Comparison of ENCODE assay signal across 14 cellular contexts in genomic region chr17:71163121-71163812, GRCh38.
A peak's percentile ranks its signal among the peaks of the same experiment; 100 is the strongest.
DNase-seq lines count a peak whose midpoint lies in the region; ATAC-seq, FAIRE-seq and TF ChIP-seq lines count a peak whose summit lies in the region.
"Had no signal": no experiment of that assay in that cellular context is flagged by ENCODE, and none has a peak within 500 bp of the region (broad histone marks: within the 10 kb centered on the region; RNA-seq: fewer than 3 reads in every experiment).

No MANE protein-coding gene starts in this region.

- H3K4me1 Mint-ChIP-seq in neural progenitor cell: peaks cover 5% of the 10 kb centered on the region

- no peaks in the 10 kb centered on the region for H4K20me1 ChIP-seq in neural progenitor cell (ENCODE audit: low read depth)

- H2AFZ ChIP-seq in neural progenitor cell (replicated peaks): no peak overlapping the region

- H3K79me2 ChIP-seq in neural progenitor cell (ENCODE audit: low read depth): no peaks in the 10 kb centered on the region

- no peaks in the 10 kb centered on the region for H3K9me3 ChIP-seq in right lobe of liver
- no peaks in the 10 kb centered on the region for H3K9me3 ChIP-seq in neural progenitor cell (ENCODE audit: low read depth)

- no peak overlapping the region for H3K27ac Mint-ChIP-seq in neural progenitor cell

- intact Hi-C loops in right lobe of liver (cut with DNase I): no loop called here

- H3K36me3 Mint-ChIP-seq in neural progenitor cell: no peaks in the 10 kb centered on the region

- no peaks in the 10 kb centered on the region for H3K27me3 ChIP-seq in right lobe of liver
- H3K27me3 ChIP-seq in neural progenitor cell: no peaks in the 10 kb centered on the region

- H3K36me3 ChIP-seq in right lobe of liver (no peaks in the 10 kb centered on the region), neural progenitor cell (no peaks in the 10 kb centered on the region)

- no peak overlapping the region for H3K9ac ChIP-seq in neural progenitor cell

- no peaks in the 10 kb centered on the region for H3F3A ChIP-seq in neural progenitor cell (ENCODE audit: low read depth)

- H3K4me3 ChIP-seq in right lobe of liver: peak overlapping the region in 2 of 3 donors; percentile 23 to 46
- H3K4me3 ChIP-seq in neural progenitor cell: no peak overlapping the region
- H3K4me3 ChIP-seq: K562 had no signal

- peaks cover 3% of the 10 kb centered on the region for H3K27me3 Mint-ChIP-seq in neural progenitor cell (ENCODE audit: insufficient read depth, low read depth)

- TF ChIP-seq CTCF in right lobe of liver (IDR thresholded peaks at IDR 0.05) (no peak), neural progenitor cell (IDR thresholded peaks at IDR 0.05) (no peak)

- TF ChIP-seq POLR2A in right lobe of liver (IDR thresholded peaks at IDR 0.05): no peak

- no peak for FAIRE-seq in frontal cortex (lab: Jason Lieb, UNC)
- FAIRE-seq: H1, K562 had no signal

- peak; percentile 79 to 96 (median 92) for ATAC-seq in right lobe of liver
- ATAC-seq: esophagus mucosa, K562 had no signal

- H3K27ac ChIP-seq in right lobe of liver (peak overlapping the region in 2 of 3 donors; percentile 43 to 62), neural progenitor cell (no peak overlapping the region)

- 29% methylated on average over 6 of the region's 6 CpGs for WGBS in right lobe of liver (ENCODE audit: insufficient coverage, low coverage, low lambda C conversion rate, missing lambda C conversion rate)

- no peak overlapping the region for H3K4me3 Mint-ChIP-seq in neural progenitor cell
- H3K4me3 Mint-ChIP-seq: neural crest cell had no signal

- H3K4me1 ChIP-seq in right lobe of liver: peaks cover 0 to 5% (median 0%) of the 10 kb centered on the region in 4 donors
- no peaks in the 10 kb centered on the region for H3K4me1 ChIP-seq in neural progenitor cell

- H3K9me3 Mint-ChIP-seq in neural progenitor cell: peaks cover 2% of the 10 kb centered on the region

- no peak overlapping the region for H3K4me2 ChIP-seq in neural progenitor cell

- DNase-seq in DMS 273 treated with DMSO at 0.1 percent for 48 hours (lab: John Stamatoyannopoulos, UW) (peak; percentile 68), NCI-H1436 treated with DMSO at 0.1 percent for 48 hours (lab: John Stamatoyannopoulos, UW) (peak; percentile 87), OCI-M1 (lab: John Stamatoyannopoulos, UW) (peak; percentile 50), right lobe of liver (peak in 2 of 3 donors; percentile 26 to 74), frontal cortex (ENCODE audit: low spot score in 2 of 2) (no peak), cerebellum (ENCODE audit: low spot score) (no peak), activated T-cell treated with anti-CD3 and anti-CD28 coated beads for 4 hours (no peak), neural progenitor cell (ENCODE audit: low spot score) (no peak)
- DNase-seq: activated T-cell treated with anti-CD3 and anti-CD28 coated beads, Interleukin-2, amount 50 U/mL, for 48 hours; stimulated activated naive CD4-positive, alpha-beta T cell treated with Interleukin-2 at 50 U/mL for 16 hours had no signal

Comparison
In these comparisons a context has a peak if more than half of its experiments do, and no peak if none do; other contexts are left out.
1. DNase-seq: peak in DMS 273 treated with DMSO at 0.1 percent for 48 hours (single experiment), NCI-H1436 treated with DMSO at 0.1 percent for 48 hours (single experiment), OCI-M1 (single experiment) and right lobe of liver (2 of 3); none in frontal cortex (0 of 2), cerebellum (single experiment), activated T-cell treated with anti-CD3 and anti-CD28 coated beads for 4 hours (single experiment) and neural progenitor cell (single experiment).